Comparison of ENCODE assay signal across 8 cellular contexts in genomic region chr15:40807888-40808194, GRCh38. TPM values are rescaled to one million over a fixed set of nuclear protein-coding genes. Genes with fewer than 3 reads are reported as not detected.
DNase-seq lines count a peak whose midpoint lies in the region; ATAC-seq and TF ChIP-seq lines count a peak whose summit lies in the region.

No MANE protein-coding gene starts in this region.

- 0 out of 2 replicates have a peak, but pooled peaks cover 3% of the 10 kb centered on the region for H3K4me1 ChIP-seq in iPS-20b (ENCODE audit: insufficient read depth, low read length)
- H3K4me1 ChIP-seq in stomach = peaks cover 20 to 54% (median 42%) of the 10 kb centered on the region in 4 donors

- H3K4me3 ChIP-seq in iPS-20b (ENCODE audit: low read length) = peak overlapping the region; percentile 87
- peak overlapping the region; percentile 81 to 99 (median 89) for H3K4me3 ChIP-seq in stomach

- ATAC-seq in activated T-helper 17 cell treated with anti-CD3 and anti-CD28 coated beads, Interleukin-2, amount 50 U/mL, for 72 hours (replicated peaks) = no peak

- TF ChIP-seq POLR2A in stomach (IDR thresholded peaks at IDR 0.05) = no peak

- peak overlapping the region; percentile 74; the same call in 1 of the 2 replicates for H3K9ac ChIP-seq in iPS-20b (ENCODE audit: low read depth, low read length)

- H3K9me3 ChIP-seq in iPS-20b (ENCODE audit: insufficient read depth, low read depth, low read length) (no peaks in the 10 kb centered on the region), stomach (no peaks in the 10 kb centered on the region)

- H3K36me3 Mint-ChIP-seq in activated T-helper 17 cell treated with anti-CD3 and anti-CD28 coated beads, Interleukin-2, amount 50 U/mL, for 72 hours (ENCODE audit: low read depth) = peaks cover 33% of the 10 kb centered on the region

- no peaks in the 10 kb centered on the region for H3K27me3 Mint-ChIP-seq in activated T-helper 17 cell treated with anti-CD3 and anti-CD28 coated beads, Interleukin-2, amount 50 U/mL, for 72 hours

- H3K27me3 ChIP-seq in iPS-20b (ENCODE audit: insufficient read depth, low read length) (no peaks in the 10 kb centered on the region), stomach (no peaks in the 10 kb centered on the region)

- H3K9me3 Mint-ChIP-seq in activated T-helper 17 cell treated with anti-CD3 and anti-CD28 coated beads, Interleukin-2, amount 50 U/mL, for 72 hours = no peaks in the 10 kb centered on the region

- TF ChIP-seq CTCF in stomach (IDR thresholded peaks at IDR 0.05) = no peak

- WGBS in stomach, 5 donors = 1 to 48% (median 13%) methylated on average over 13 of the region's 13 CpGs

- H3K4me1 Mint-ChIP-seq in activated T-helper 17 cell treated with anti-CD3 and anti-CD28 coated beads, Interleukin-2, amount 50 U/mL, for 72 hours = peaks cover 8% of the 10 kb centered on the region

- no peak for TF ChIP-seq EP300 in stomach (IDR thresholded peaks at IDR 0.05)

- H3K27ac ChIP-seq in iPS-20b (ENCODE audit: low read length) (no peak overlapping the region), stomach (peak overlapping the region; percentile 62 to 98 (median 94))

- H3K27ac Mint-ChIP-seq in activated T-helper 17 cell treated with anti-CD3 and anti-CD28 coated beads, Interleukin-2, amount 50 U/mL, for 72 hours = peak overlapping the region; percentile 98

- intact Hi-C loops in stomach (cut with DNase I; ENCODE audit: low total_unique reads) = no loop called here

- H3K36me3 ChIP-seq in iPS-20b (ENCODE audit: insufficient read depth, low read depth, low read length) = 0 out of 2 replicates have a peak, but pooled peaks cover 6% of the 10 kb centered on the region
- H3K36me3 ChIP-seq in stomach = peaks cover 8 to 34% (median 31%) of the 10 kb centered on the region in 4 donors

- peak overlapping the region; percentile 92 for H3K4me3 Mint-ChIP-seq in activated T-helper 17 cell treated with anti-CD3 and anti-CD28 coated beads, Interleukin-2, amount 50 U/mL, for 72 hours

- peak; percentile 44 for DNase-seq in DMS 273 (lab: John Stamatoyannopoulos, UW; ENCODE audit: unreplicated experiment)
- DNase-seq in DMS 273 treated with DMSO at 0.1 percent for 48 hours (lab: John Stamatoyannopoulos, UW) = no peak
- DNase-seq in stomach = no peak
- DNase-seq in SIG-M5 treated with dmso at 0.1 percent for 504 hours (lab: John Stamatoyannopoulos, UW; ENCODE audit: unreplicated experiment) = no peak
- DNase-seq in medulla oblongata (ENCODE audit: extremely low spot score) = no peak
- no peak for DNase-seq in UCSD-AML1 (lab: John Stamatoyannopoulos, UW; ENCODE audit: unreplicated experiment)

RNA-seq across cellular contexts. Expression of gene DNAJC17, which starts 0.6 kb away (rescaled TPM):
- 10 to 100 TPM; 30.3 to 34.3 TPM for total RNA-seq in activated T-helper 17 cell treated with anti-CD3 and anti-CD28 coated beads, Interleukin-2, amount 50 U/mL, for 72 hours
- 10 to 100 TPM; 11.0 to 64.2 (median 22.9) TPM for total RNA-seq in stomach
- 10 to 100 TPM; 33.6 to 66.7 (median 53.9) TPM for polyA plus RNA-seq in stomach

RNA-seq across cellular contexts. Expression of gene ZFYVE19, which starts 1.0 kb away (rescaled TPM):
- 10 to 100 TPM; 35.9 to 38.7 TPM for total RNA-seq in activated T-helper 17 cell treated with anti-CD3 and anti-CD28 coated beads, Interleukin-2, amount 50 U/mL, for 72 hours
- 10 to 100 TPM; 10.3 to 29.2 (median 18.7) TPM for total RNA-seq in stomach
- polyA plus RNA-seq in stomach = 10 to 100 TPM; 14.4 to 31.0 (median 28.3) TPM

RNA-seq across cellular contexts. Expression of gene PPP1R14D, which starts 20.7 kb away (rescaled TPM):
- not detected for total RNA-seq in activated T-helper 17 cell treated with anti-CD3 and anti-CD28 coated beads, Interleukin-2, amount 50 U/mL, for 72 hours
- 10 to 100 TPM in 1 of 5 donors, 1 to 10 TPM in 1, not detected in 3; 2.2 to 20.0 TPM for total RNA-seq in stomach
- polyA plus RNA-seq in stomach = 1 to 10 TPM in 2 of 3 donors, under 1 TPM in 1; 0.63 to 4.1 (median 1.4) TPM

RNA-seq across cellular contexts. Expression of gene SPINT1, which starts 36.0 kb away (rescaled TPM):
- 10 to 100 TPM in 1 of 2 donors, 1 to 10 TPM in 1; 8.4 to 11.7 TPM for total RNA-seq in activated T-helper 17 cell treated with anti-CD3 and anti-CD28 coated beads, Interleukin-2, amount 50 U/mL, for 72 hours
- total RNA-seq in stomach = 100 to 1,000 TPM in 4 of 5 donors, 10 to 100 TPM in 1; 58.6 to 394 (median 178) TPM
- 10 to 100 TPM; 16.8 to 76.8 (median 52.3) TPM for polyA plus RNA-seq in stomach

RNA-seq across cellular contexts. Expression of gene C15orf62, which starts 38.1 kb away (rescaled TPM):
- total RNA-seq in activated T-helper 17 cell treated with anti-CD3 and anti-CD28 coated beads, Interleukin-2, amount 50 U/mL, for 72 hours = 1 to 10 TPM; 2.4 to 2.7 TPM
- 10 to 100 TPM in 1 of 5 donors, not detected in 4; 39.3 TPM for total RNA-seq in stomach
- polyA plus RNA-seq in stomach = 1 to 10 TPM in 1 of 3 donors, under 1 TPM in 2; 0.25 to 4.5 (median 0.31) TPM
